ENCODE assay signal across 11 cellular contexts in the genomic region with DNA sequence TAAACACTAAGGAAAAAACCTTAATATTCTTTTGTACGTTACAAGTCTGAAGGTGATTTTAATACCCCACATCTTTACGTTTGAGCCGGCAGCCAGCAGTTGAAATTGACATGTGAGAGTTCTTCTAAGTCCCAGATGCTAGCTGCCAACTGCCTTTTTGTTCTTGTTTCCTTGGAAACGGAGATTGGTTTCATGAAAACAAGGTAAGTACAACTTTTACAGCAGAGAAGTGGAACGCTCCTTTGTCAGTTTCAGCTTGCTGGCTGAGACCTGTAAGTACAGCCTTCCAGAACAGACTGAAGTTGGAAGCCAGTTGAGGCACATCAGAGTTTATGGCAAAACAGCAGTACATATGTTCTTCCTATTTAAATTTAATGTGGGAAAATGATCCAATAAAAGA.
DNase-seq lines count a peak whose midpoint lies in the region; ATAC-seq, FAIRE-seq and TF ChIP-seq lines count a peak whose summit lies in the region.
"Had no signal": no experiment of that assay in that cellular context is flagged by ENCODE, and none has a peak within 500 bp of the region (broad histone marks: within the 10 kb centered on the region; RNA-seq: fewer than 3 reads in every experiment).

No MANE protein-coding gene starts in this region.

- DNase-seq in ELF-1 (ENCODE audit: low read depth, low spot score) = peak; percentile 14
- peak; percentile 9 for DNase-seq in NCI-H1694 (lab: John Stamatoyannopoulos, UW)
- peak; percentile 79 for DNase-seq in astrocyte of the spinal cord (ENCODE audit: low read depth, low spot score)
- peak; percentile 23 for DNase-seq in medulla oblongata (ENCODE audit: extremely low spot score)
- DNase-seq in HepG2 (ENCODE audit: low spot score) = no peak
- no peak for DNase-seq in HT-29 (ENCODE audit: low spot score)
- no peak for DNase-seq in natural killer cell
- no peak for DNase-seq in GM13976 (ENCODE audit: low spot score)
- DNase-seq: sigmoid colon had no signal

- no peak overlapping the region for H3K27ac ChIP-seq in HepG2 (ENCODE audit: extremely low read length, insufficient read depth, low read length)
- H3K27ac ChIP-seq: esophagus muscularis mucosa, sigmoid colon had no signal

- TF ChIP-seq RAD21 in HepG2 (CRISPR knock-in tag; IDR thresholded peaks at IDR 0.05) = no peak

- H2AFZ ChIP-seq in HepG2 (ENCODE audit: low read length) = no peak overlapping the region

- BruUV-seq in HepG2 (replicated peaks; lab: Mats Ljungman, UMichigan) = no TSS peak

- no peaks in the 10 kb centered on the region for H4K20me1 ChIP-seq in HepG2 (ENCODE audit: insufficient read depth, low read length)

- peaks cover 4 to 9% of the 10 kb centered on the region in 2 donors for H3K9me3 Mint-ChIP-seq in natural killer cell

- no peak overlapping the region for H3K4me3 Mint-ChIP-seq in natural killer cell

- in situ Hi-C loops in astrocyte of the spinal cord (cut with HindIII; ENCODE audit: low sequenced_read_pairs) = no loop called here
- in situ Hi-C loops in HepG2 (cut with HindIII; ENCODE audit: extremely low pct_ligation_motif_present, low pct_unique_long_range_greater_than_20kb) = no loop called here
- in situ Hi-C loops in GM13976 (cut with MboI; ENCODE audit: low sequenced_read_pairs, unreplicated experiment) = no loop called here

- FAIRE-seq in HepG2 (lab: Jason Lieb, UNC) = no peak

- H3K4me3 ChIP-seq in astrocyte of the spinal cord (ENCODE audit: low read depth, low read length) (no peak overlapping the region), HepG2 (replicated peaks in 1 of 3; ENCODE audit: insufficient read depth in 1 of 3, low read depth in 2 of 3, low read length in 3 of 3) (no peak overlapping the region)
- H3K4me3 ChIP-seq: esophagus muscularis mucosa, lung, sigmoid colon had no signal

- ATAC-seq in HepG2 = no peak
- no peak for ATAC-seq in natural killer cell

- no peaks in the 10 kb centered on the region for H3K36me3 ChIP-seq in HepG2 (replicated peaks in 1 of 2; ENCODE audit: control insufficient read depth in 1 of 2, insufficient read depth in 2 of 2, low read length in 2 of 2)
- H3K36me3 ChIP-seq: esophagus muscularis mucosa, sigmoid colon had no signal

- no peaks in the 10 kb centered on the region for H3K27me3 ChIP-seq in HepG2 (ENCODE audit: control insufficient read depth in 1 of 2, insufficient read depth in 2 of 2, low read length in 2 of 2)
- H3K27me3 ChIP-seq: esophagus muscularis mucosa, sigmoid colon had no signal

- TF ChIP-seq CTCF in astrocyte of the spinal cord (IDR thresholded peaks at IDR 0.05; ENCODE audit: low read depth, low read length) (no peak), HepG2 (CRISPR knock-in tag; IDR thresholded peaks at IDR 0.05) (no peak), natural killer cell (IDR thresholded peaks at IDR 0.05) (no peak), GM13976 (IDR thresholded peaks at IDR 0.05; ENCODE audit: borderline replicate concordance, control extremely low read depth, extremely low read depth, insufficient read depth, missing control alignments) (no peak)

- TF ChIP-seq POLR2A in HepG2 (IDR thresholded peaks at IDR 0.05; ENCODE audit: insufficient read depth in 1 of 2, low read depth in 2 of 2, low read length in 2 of 2) = no peak

- WGBS in HepG2 (ENCODE audit: low lambda C conversion rate) = 35% methylated on average over 5 of the region's 5 CpGs

- H3K4me1 Mint-ChIP-seq in natural killer cell = no peaks in the 10 kb centered on the region

- H3K27me3 Mint-ChIP-seq in natural killer cell (ENCODE audit: low read depth in 2 of 2) = no peaks in the 10 kb centered on the region

- intact Hi-C loops in HepG2 (cut with micrococcal nuclease; ENCODE audit: unreplicated experiment) (no loop called here), natural killer cell (cut with micrococcal nuclease) (no loop called here)

- no peak overlapping the region for H3K4me2 ChIP-seq in HepG2 (ENCODE audit: low read depth, low read length)

- H3K9me3 ChIP-seq in HepG2 (ENCODE audit: low read length) = no peaks in the 10 kb centered on the region
- H3K9me3 ChIP-seq: esophagus muscularis mucosa, sigmoid colon had no signal

- TF ChIP-seq EP300 in HepG2 (IDR thresholded peaks at IDR 0.05; ENCODE audit: low read depth in 2 of 2, low read length in 2 of 2) (no peak), HepG2 (CRISPR knock-in tag; IDR thresholded peaks at IDR 0.05; ENCODE audit: borderline replicate concordance) (no peak)

- no peaks in the 10 kb centered on the region for H3K4me1 ChIP-seq in HepG2 (ENCODE audit: insufficient read depth, low read length)
- H3K4me1 ChIP-seq: esophagus muscularis mucosa, sigmoid colon had no signal

- H3K27ac Mint-ChIP-seq in natural killer cell = no peak overlapping the region

- H3K9ac ChIP-seq in HepG2 (ENCODE audit: insufficient read depth, low read depth, low read length) = no peak overlapping the region

- CTCF ChIA-PET in HepG2 (lab: Yijun Ruan, JAX; ENCODE audit: low intra/inter-chr PET ratio, low total read pairs) = no interaction called here

- no peaks in the 10 kb centered on the region for H3K36me3 Mint-ChIP-seq in natural killer cell

- no peaks in the 10 kb centered on the region for H3K79me2 ChIP-seq in HepG2 (ENCODE audit: insufficient read depth, low read length)

- POLR2A ChIA-PET in HepG2 (lab: Yijun Ruan, JAX) = no interaction called here

TF ChIP-seq in HepG2, 621 proteins besides CTCF, POLR2A, EP300 and RAD21:
- TF ChIP-seq NR2F6 (IDR thresholded peaks at IDR 0.05) (no peak), NR2F6 (CRISPR knock-in tag; IDR thresholded peaks at IDR 0.05) (no peak), NCOR1 (IDR thresholded peaks at IDR 0.05; ENCODE audit: borderline replicate concordance, low read length) (no peak), PITX1 (CRISPR knock-in tag; IDR thresholded peaks at IDR 0.05) (no peak), SNRNP70 (IDR thresholded peaks at IDR 0.05; ENCODE audit: low read depth, low read length) (no peak), ATF7-NPFF (CRISPR knock-in tag; IDR thresholded peaks at IDR 0.05; ENCODE audit: low read depth) (no peak), ARNT (IDR thresholded peaks at IDR 0.05) (no peak), MED8 (CRISPR knock-in tag; IDR thresholded peaks at IDR 0.05; ENCODE audit: insufficient replicate concordance) (no peak), NFATC3 (CRISPR knock-in tag; IDR thresholded peaks at IDR 0.05) (no peak), ZNF10 (CRISPR knock-in tag; IDR thresholded peaks at IDR 0.05; ENCODE audit: borderline replicate concordance, low read depth) (no peak), NCOA2 (CRISPR knock-in tag; IDR thresholded peaks at IDR 0.05) (no peak), JARID2 (CRISPR knock-in tag; IDR thresholded peaks at IDR 0.05; ENCODE audit: insufficient replicate concordance) (no peak), ZKSCAN1 (IDR thresholded peaks at IDR 0.05; ENCODE audit: low read length) (no peak), GATAD1 (CRISPR knock-in tag; IDR thresholded peaks at IDR 0.05) (no peak)
- TF ChIP-seq, protein P1, sequence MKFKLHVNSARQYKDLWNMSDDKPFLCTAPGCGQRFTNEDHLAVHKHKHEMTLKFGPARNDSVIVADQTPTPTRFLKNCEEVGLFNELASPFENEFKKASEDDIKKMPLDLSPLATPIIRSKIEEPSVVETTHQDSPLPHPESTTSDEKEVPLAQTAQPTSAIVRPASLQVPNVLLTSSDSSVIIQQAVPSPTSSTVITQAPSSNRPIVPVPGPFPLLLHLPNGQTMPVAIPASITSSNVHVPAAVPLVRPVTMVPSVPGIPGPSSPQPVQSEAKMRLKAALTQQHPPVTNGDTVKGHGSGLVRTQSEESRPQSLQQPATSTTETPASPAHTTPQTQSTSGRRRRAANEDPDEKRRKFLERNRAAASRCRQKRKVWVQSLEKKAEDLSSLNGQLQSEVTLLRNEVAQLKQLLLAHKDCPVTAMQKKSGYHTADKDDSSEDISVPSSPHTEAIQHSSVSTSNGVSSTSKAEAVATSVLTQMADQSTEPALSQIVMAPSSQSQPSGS (CRISPR knock-in tag; IDR thresholded peaks at IDR 0.05) = no peak
- TF ChIP-seq, protein P2, sequence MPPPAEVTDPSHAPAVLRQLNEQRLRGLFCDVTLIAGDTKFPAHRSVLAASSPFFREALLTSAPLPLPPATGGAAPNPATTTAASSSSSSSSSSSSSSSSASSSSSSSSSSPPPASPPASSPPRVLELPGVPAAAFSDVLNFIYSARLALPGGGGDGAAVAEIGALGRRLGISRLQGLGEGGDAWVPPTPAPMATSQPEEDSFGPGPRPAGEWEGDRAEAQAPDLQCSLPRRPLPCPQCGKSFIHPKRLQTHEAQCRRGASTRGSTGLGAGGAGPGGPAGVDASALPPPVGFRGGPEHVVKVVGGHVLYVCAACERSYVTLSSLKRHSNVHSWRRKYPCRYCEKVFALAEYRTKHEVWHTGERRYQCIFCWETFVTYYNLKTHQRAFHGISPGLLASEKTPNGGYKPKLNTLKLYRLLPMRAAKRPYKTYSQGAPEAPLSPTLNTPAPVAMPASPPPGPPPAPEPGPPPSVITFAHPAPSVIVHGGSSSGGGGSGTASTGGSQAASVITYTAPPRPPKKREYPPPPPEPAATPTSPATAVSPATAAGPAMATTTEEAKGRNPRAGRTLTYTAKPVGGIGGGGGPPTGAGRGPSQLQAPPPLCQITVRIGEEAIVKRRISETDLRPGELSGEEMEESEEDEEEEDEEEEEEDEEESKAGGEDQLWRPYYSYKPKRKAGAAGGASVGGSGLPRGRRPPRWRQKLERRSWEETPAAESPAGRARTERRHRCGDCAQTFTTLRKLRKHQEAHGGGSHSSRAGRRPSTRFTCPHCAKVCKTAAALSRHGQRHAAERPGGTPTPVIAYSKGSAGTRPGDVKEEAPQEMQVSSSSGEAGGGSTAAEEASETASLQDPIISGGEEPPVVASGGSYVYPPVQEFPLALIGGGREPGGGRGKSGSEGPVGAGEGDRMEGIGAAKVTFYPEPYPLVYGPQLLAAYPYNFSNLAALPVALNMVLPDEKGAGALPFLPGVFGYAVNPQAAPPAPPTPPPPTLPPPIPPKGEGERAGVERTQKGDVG (CRISPR knock-in tag; IDR thresholded peaks at IDR 0.05; ENCODE audit: borderline replicate concordance) = no peak
- TF ChIP-seq, protein P3, sequence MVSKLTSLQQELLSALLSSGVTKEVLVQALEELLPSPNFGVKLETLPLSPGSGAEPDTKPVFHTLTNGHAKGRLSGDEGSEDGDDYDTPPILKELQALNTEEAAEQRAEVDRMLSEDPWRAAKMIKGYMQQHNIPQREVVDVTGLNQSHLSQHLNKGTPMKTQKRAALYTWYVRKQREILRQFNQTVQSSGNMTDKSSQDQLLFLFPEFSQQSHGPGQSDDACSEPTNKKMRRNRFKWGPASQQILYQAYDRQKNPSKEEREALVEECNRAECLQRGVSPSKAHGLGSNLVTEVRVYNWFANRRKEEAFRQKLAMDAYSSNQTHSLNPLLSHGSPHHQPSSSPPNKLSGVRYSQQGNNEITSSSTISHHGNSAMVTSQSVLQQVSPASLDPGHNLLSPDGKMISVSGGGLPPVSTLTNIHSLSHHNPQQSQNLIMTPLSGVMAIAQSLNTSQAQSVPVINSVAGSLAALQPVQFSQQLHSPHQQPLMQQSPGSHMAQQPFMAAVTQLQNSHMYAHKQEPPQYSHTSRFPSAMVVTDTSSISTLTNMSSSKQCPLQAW (CRISPR knock-in tag; IDR thresholded peaks at IDR 0.05) = no peak

Comparison
In these comparisons a context has a peak if more than half of its experiments do, and no peak if none do; other contexts are left out.
1. DNase-seq: peak in ELF-1 (single experiment), NCI-H1694 (single experiment), astrocyte of the spinal cord (single experiment) and medulla oblongata (single experiment); none in HepG2 (single experiment), HT-29 (single experiment), natural killer cell (single experiment) and GM13976 (single experiment).